ENCODE assay signal across 8 cellular contexts in genomic region chr13:44972956-44973581, GRCh38. TPM values are rescaled to one million over a fixed set of nuclear protein-coding genes. Genes with fewer than 3 reads are reported as not detected.
DNase-seq lines count a peak whose midpoint lies in the region; ATAC-seq, FAIRE-seq and TF ChIP-seq lines count a peak whose summit lies in the region.

No MANE protein-coding gene starts in this region.

- H3K36me3 Mint-ChIP-seq in osteocyte (ENCODE audit: unreplicated experiment), result peaks cover 4% of the 10 kb centered on the region

- no peaks in the 10 kb centered on the region for H3K9me3 Mint-ChIP-seq in osteocyte (ENCODE audit: unreplicated experiment)

- no peaks in the 10 kb centered on the region for H3K27me3 Mint-ChIP-seq in osteocyte (ENCODE audit: unreplicated experiment)

- no peak overlapping the region for H3K27ac Mint-ChIP-seq in osteocyte (ENCODE audit: unreplicated experiment)

- peak; percentile 56 for TF ChIP-seq CTCF in osteocyte (IDR thresholded peaks at IDR 0.05)

- DNase-seq in DMS153 treated with DMSO at 0.1 percent for 48 hours (lab: John Stamatoyannopoulos, UW; ENCODE audit: unreplicated experiment), result peak; percentile 3
- DNase-seq in DMS153 (lab: John Stamatoyannopoulos, UW), result no peak
- peak; percentile 2 for DNase-seq in NCI-H1092 treated with DMSO at 0.1 percent for 48 hours (lab: John Stamatoyannopoulos, UW)
- DNase-seq in osteocyte (ENCODE audit: extremely low spot score, unreplicated experiment), result no peak
- no peak for DNase-seq in NCI-H524 treated with DMSO at 0.1 percent for 48 hours (lab: John Stamatoyannopoulos, UW)
- DNase-seq in SIG-M5 (lab: John Stamatoyannopoulos, UW), result no peak

- no peak overlapping the region for H3K4me3 Mint-ChIP-seq in osteocyte (ENCODE audit: unreplicated experiment)

- FAIRE-seq in colon (lab: Jason Lieb, UNC), result peak; percentile 78

- ATAC-seq in HG02678 (IDR thresholded peaks at IDR 0.05; ENCODE audit: unreplicated experiment), result no peak

- peaks cover 9% of the 10 kb centered on the region for H3K4me1 Mint-ChIP-seq in osteocyte (ENCODE audit: unreplicated experiment)

RNA-seq across cellular contexts. Expression of gene NUFIP1, which starts 16.2 kb away (rescaled TPM):
- total RNA-seq in osteocyte, result 6.9 and 7.8 TPM in 2 replicates

RNA-seq across cellular contexts. Expression of gene GPALPP1, which starts 16.3 kb away (rescaled TPM):
- 31.2 TPM in 2 replicates for total RNA-seq in osteocyte

Comparison
In these comparisons a context has a peak if more than half of its experiments do, and no peak if none do; other contexts are left out.
1. DNase-seq: peak in DMS153 treated with DMSO at 0.1 percent for 48 hours (single experiment) and NCI-H1092 treated with DMSO at 0.1 percent for 48 hours (single experiment); none in DMS153 (single experiment), osteocyte (single experiment), NCI-H524 treated with DMSO at 0.1 percent for 48 hours (single experiment) and SIG-M5 (single experiment).